8 cellular contexts compared by ENCODE assay signal in genomic region chr1:196608401-196609113, GRCh38. TPM values are rescaled to one million over a fixed set of nuclear protein-coding genes. Genes with fewer than 3 reads are reported as not detected.
DNase-seq lines count a peak whose midpoint lies in the region; ATAC-seq, FAIRE-seq and TF ChIP-seq lines count a peak whose summit lies in the region.

TSS of gene KCNT2 (minus strand) at chr1:196608440. CDS start at chr1:196608309, 131 bp downstream.

- H2AFZ ChIP-seq in keratinocyte (ENCODE audit: control insufficient read depth, low read length) (peak within 1 kb of the TSS; percentile 5), smooth muscle cell (ENCODE audit: low read depth) (peak within 1 kb of the TSS; percentile 99)

- H4K20me1 ChIP-seq in keratinocyte (ENCODE audit: control insufficient read depth, extremely low read depth, insufficient read depth, low read length) (no peaks in the 10 kb centered on the region), smooth muscle cell (ENCODE audit: low read depth) (no peaks in the 10 kb centered on the region)

- dilution Hi-C loops in keratinocyte (cut with MboI; ENCODE audit: extremely low pct_ligation_motif_present, low sequenced_read_pairs), result no loop called here

- H3K9me1 ChIP-seq in keratinocyte (ENCODE audit: control insufficient read depth, extremely low read depth, insufficient read depth, low read length), result no peaks in the 10 kb centered on the region

- H3K27me3 ChIP-seq in keratinocyte (ENCODE audit: control insufficient read depth, extremely low read depth, insufficient read depth, low read length) (peaks cover 21% of the 10 kb centered on the region), smooth muscle cell (ENCODE audit: low read depth) (no peaks in the 10 kb centered on the region)

- DNase-seq in stimulated activated CD4-positive, alpha-beta T cell treated with anti-CD3 and anti-CD28 coated beads, Interleukin-4, amount 100 ng/mL, for 1 hour, result peak; percentile 3
- no peak for DNase-seq in stimulated activated CD4-positive, alpha-beta T cell treated with anti-CD3 and anti-CD28 coated beads, Interleukin-2, amount 100 ng/mL, for 24 hours
- DNase-seq in NCI-H774 (lab: John Stamatoyannopoulos, UW), result peak; percentile 81
- DNase-seq in cerebellum (ENCODE audit: low spot score), result peak; percentile 2
- no peak for DNase-seq in keratinocyte (ENCODE audit: low read depth, low spot score)
- DNase-seq in smooth muscle cell (lab: John Stamatoyannopoulos, UW; ENCODE audit: unreplicated experiment), result peak; percentile 38
- DNase-seq in COLO829 (ENCODE audit: low spot score), result no peak

- TF ChIP-seq CTCF in keratinocyte (optimal IDR thresholded peaks at IDR 0.05 in 1 of 3, IDR thresholded peaks at IDR 0.05 in 1 of 3, conservative IDR thresholded peaks at IDR 0.05 in 1 of 3; ENCODE audit: extremely low read depth in 1 of 3, insufficient read depth in 2 of 3, low read length in 3 of 3), result no peak
- no peak for TF ChIP-seq CTCF in smooth muscle cell (IDR thresholded peaks at IDR 0.05; ENCODE audit: borderline replicate concordance, insufficient read depth, poor library complexity, severe bottlenecking)

- H3F3A ChIP-seq in smooth muscle cell (ENCODE audit: low read depth), result peaks cover 14% of the 10 kb centered on the region

- peak within 1 kb of the TSS; percentile 56 for H3K4me2 ChIP-seq in keratinocyte (ENCODE audit: control insufficient read depth, extremely low read depth, insufficient read depth, low read depth, low read length)
- peak within 1 kb of the TSS; percentile 91 for H3K4me2 ChIP-seq in smooth muscle cell

- no peak for FAIRE-seq in keratinocyte (lab: Jason Lieb, UNC)

- H3K36me3 ChIP-seq in keratinocyte (ENCODE audit: control insufficient read depth in 2 of 2, extremely low read depth in 1 of 2, insufficient read depth in 2 of 2, low read length in 2 of 2) (no peaks in the 10 kb centered on the region), smooth muscle cell (ENCODE audit: low read depth) (no peaks in the 10 kb centered on the region)

- H3K79me2 ChIP-seq in keratinocyte (ENCODE audit: control insufficient read depth, insufficient read depth, low read length) (no peaks in the 10 kb centered on the region), smooth muscle cell (ENCODE audit: low read depth) (peaks cover 24% of the 10 kb centered on the region)

- H3K4me1 ChIP-seq in keratinocyte (ENCODE audit: control insufficient read depth, extremely low read depth, insufficient read depth, low read length), result no peaks in the 10 kb centered on the region
- peaks cover 13% of the 10 kb centered on the region for H3K4me1 ChIP-seq in smooth muscle cell (ENCODE audit: low read depth)

- H3K9me3 ChIP-seq in keratinocyte (ENCODE audit: control insufficient read depth, low read depth, low read length) (no peaks in the 10 kb centered on the region), smooth muscle cell (replicated peaks; ENCODE audit: low read depth) (no peaks in the 10 kb centered on the region)

- no peak for ATAC-seq in HG02938 (IDR thresholded peaks at IDR 0.05; ENCODE audit: unreplicated experiment)

- H3K4me3 ChIP-seq in keratinocyte (ENCODE audit: control insufficient read depth in 2 of 3, extremely low read depth in 1 of 3, insufficient read depth in 2 of 3, low read depth in 1 of 3, low read length in 3 of 3) (peak within 1 kb of the TSS in 2 of 3 experiments; percentile 4 to 29), smooth muscle cell (peak within 1 kb of the TSS; percentile 83)

- H3K9ac ChIP-seq in keratinocyte (ENCODE audit: control insufficient read depth, extremely low read depth, insufficient read depth, low read length), result no peak within 1 kb of the TSS
- peak within 1 kb of the TSS; percentile 42 for H3K9ac ChIP-seq in smooth muscle cell (ENCODE audit: low read depth)

- under 1% methylated on average over 30 of the region's 37 CpGs for WGBS in smooth muscle cell (ENCODE audit: low lambda C conversion rate)

- H3K27ac ChIP-seq in keratinocyte (ENCODE audit: control insufficient read depth, insufficient read depth, low read length), result no peak within 1 kb of the TSS
- H3K27ac ChIP-seq in smooth muscle cell (ENCODE audit: low read depth), result peak within 1 kb of the TSS; percentile 44

RNA-seq across cellular contexts. Expression of gene KCNT2, which starts in this region (rescaled TPM):
- total RNA-seq in cerebellum (20.1 TPM), smooth muscle cell (2.7 and 6.3 TPM in 2 replicates)
- polyA plus RNA-seq in keratinocyte (0.01 TPM in 1 of 3 replicates, not detected in the others), smooth muscle cell (0.26 and 1.3 TPM in 2 replicates)
- polyA plus RNA-seq in keratinocyte (2011; ENCODE audit: low read depth), result not detected
- not detected in 2 replicates for polyA plus RNA-seq in keratinocyte (2011; cell fraction: cytosol; rRNA removed)
- polyA plus RNA-seq in keratinocyte (2011; cell fraction: nucleus; rRNA removed), result not detected in 2 replicates
- polyA plus RNA-seq in keratinocyte (2012; ENCODE audit: low replicate concordance), result not detected in 2 replicates
- not detected in 3 replicates for polyA minus RNA-seq in keratinocyte
- not detected for polyA minus RNA-seq in keratinocyte (2011; cell fraction: cytosol; rRNA and poly(A)+ RNA removed)
- polyA minus RNA-seq in keratinocyte (2011; cell fraction: nucleus; rRNA and poly(A)+ RNA removed), result not detected in 2 replicates

Comparison
In these comparisons a context has a peak if more than half of its experiments do, and no peak if none do; other contexts are left out.
1. DNase-seq: peak in stimulated activated CD4-positive, alpha-beta T cell treated with anti-CD3 and anti-CD28 coated beads, Interleukin-4, amount 100 ng/mL, for 1 hour (single experiment), NCI-H774 (single experiment), cerebellum (single experiment) and smooth muscle cell (single experiment); none in stimulated activated CD4-positive, alpha-beta T cell treated with anti-CD3 and anti-CD28 coated beads, Interleukin-2, amount 100 ng/mL, for 24 hours (0 of 2), keratinocyte (single experiment) and COLO829 (single experiment).